12 cellular contexts compared by ENCODE assay signal in the genomic region with DNA sequence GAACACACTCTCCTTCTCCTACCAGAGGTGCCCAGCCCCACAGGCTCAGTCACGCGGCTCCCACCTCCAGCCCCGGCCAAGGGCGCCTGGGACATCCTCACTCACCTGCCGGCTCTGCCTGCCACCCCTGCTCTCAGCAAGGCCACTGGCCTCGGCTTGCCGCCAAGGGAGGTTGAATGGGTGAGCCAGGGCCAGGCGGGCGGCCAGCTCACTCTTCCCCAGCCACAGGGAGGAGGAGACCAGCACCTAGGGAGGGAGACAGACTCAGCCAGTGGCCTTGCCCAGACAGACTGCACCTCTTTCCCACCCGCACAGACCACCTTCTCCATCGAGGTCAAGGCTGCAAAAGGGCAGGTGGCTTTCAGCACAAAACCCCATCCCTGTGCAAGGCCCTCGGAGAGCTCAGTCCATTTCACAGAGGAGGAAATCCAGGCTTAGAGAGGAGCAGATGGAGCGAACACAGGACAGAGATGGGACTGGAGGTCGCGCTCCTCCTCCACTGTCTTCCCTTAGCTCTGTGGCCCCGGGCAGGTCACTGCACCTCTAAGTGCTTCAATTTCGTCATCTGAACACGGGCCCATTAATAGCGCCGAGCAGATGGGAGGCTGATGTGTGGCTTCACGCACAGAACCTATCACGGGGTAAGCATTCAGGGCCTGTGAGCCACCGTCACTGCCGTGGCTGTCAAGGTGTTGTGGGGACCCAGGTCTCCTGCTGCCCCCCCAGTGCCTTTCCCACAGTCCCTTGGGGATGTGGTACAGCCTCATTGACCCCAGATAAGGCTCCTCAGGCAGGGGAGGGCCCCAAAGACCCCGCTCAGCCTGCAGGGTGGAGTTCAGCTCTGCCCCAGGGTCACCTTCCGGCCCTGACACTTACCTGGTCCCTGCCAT. TPM values are rescaled to one million over a fixed set of nuclear protein-coding genes. Genes with fewer than 3 reads are reported as not detected.
DNase-seq lines count a peak whose midpoint lies in the region; ATAC-seq and TF ChIP-seq lines count a peak whose summit lies in the region.
"Had no signal": no experiment of that assay in that cellular context is flagged by ENCODE, and none has a peak within 500 bp of the region (broad histone marks: within the 10 kb centered on the region; RNA-seq: fewer than 3 reads in every experiment).

No MANE protein-coding gene starts in this region.

- WGBS in SK-N-SH (ENCODE audit: low lambda C conversion rate), result 73% methylated on average over 18 of the region's 26 CpGs

- H4K20me1 ChIP-seq in SK-N-SH (ENCODE audit: insufficient read depth), result no peaks in the 10 kb centered on the region

- no peak overlapping the region for H3K4me3 Mint-ChIP-seq in mesothelial cell of epicardium
- H3K4me3 Mint-ChIP-seq: dendritic cell treated with granulocyte-macrophage colony-stimulating factor and Interleukin-4, amounts not matched to agents 40 ng/mL and 50 ng/mL, for 4 days had no signal

- TF ChIP-seq CTCF in SK-N-SH (IDR thresholded peaks at IDR 0.05) (no peak), VCaP (conservative IDR thresholded peaks at IDR 0.05) (no peak), upper lobe of right lung (IDR thresholded peaks at IDR 0.05) (no peak), mesothelial cell of epicardium (IDR thresholded peaks at IDR 0.05; ENCODE audit: unreplicated experiment) (no peak)

- no peak for TF ChIP-seq EP300 in SK-N-SH (IDR thresholded peaks at IDR 0.05; ENCODE audit: borderline replicate concordance in 1 of 2, low read depth in 1 of 2, low read length in 1 of 2)

- no peaks in the 10 kb centered on the region for H3K36me3 Mint-ChIP-seq in mesothelial cell of epicardium

- intact Hi-C loops in upper lobe of right lung (cut with DNase I), result no loop called here

- H3K27me3 ChIP-seq in SK-N-SH (ENCODE audit: insufficient read depth) (no peaks in the 10 kb centered on the region), upper lobe of right lung (no peaks in the 10 kb centered on the region)
- H3K27me3 ChIP-seq: neutrophil, Peyer's patch had no signal

- H3K4me1 ChIP-seq in SK-N-SH (ENCODE audit: control insufficient read depth in 1 of 2, insufficient read depth in 2 of 2, low read depth in 1 of 2, low read length in 1 of 2), result peaks cover 0 to 20% of the 10 kb centered on the region in 2 experiments; a peak in 1 of 4 replicates
- H3K4me1 ChIP-seq in upper lobe of right lung, result no peaks in the 10 kb centered on the region
- H3K4me1 ChIP-seq: Peyer's patch had no signal

- peaks cover 4% of the 10 kb centered on the region for H3K4me1 Mint-ChIP-seq in mesothelial cell of epicardium

- DNase-seq in SK-N-SH (peak; percentile 28), kidney tubule cell (ENCODE audit: low spot score) (peak; percentile 77), upper lobe of right lung (peak; percentile 86), mesothelial cell of epicardium (ENCODE audit: low spot score in 2 of 2, unreplicated experiment in 2 of 2) (no peak)
- no peak for DNase-seq in stimulated activated CD4-positive, alpha-beta T cell treated with anti-CD3 and anti-CD28 coated beads, Interleukin-1b, Interleukin-23, amount 100 ng/mL, for 48 hours
- DNase-seq: Peyer's patch; stimulated activated CD4-positive, alpha-beta T cell treated with anti-CD3 and anti-CD28 coated beads, Interleukin-12 subunit alpha, Interleukin-12 subunit beta, amount 100 ng/mL, for 4 hours had no signal

- H3K9me3 ChIP-seq in SK-N-SH (no peaks in the 10 kb centered on the region), upper lobe of right lung (no peaks in the 10 kb centered on the region)
- H3K9me3 ChIP-seq: neutrophil, Peyer's patch had no signal

- CTCF ChIA-PET in SK-N-SH (lab: Yijun Ruan, JAX), result interaction anchor here (0.7 to 8.6 kb wide), 9 partner anchors 30 to 438 kb away, joined by 3 to 103 read pairs (median 4); partner anchors contain the start of gene LITAF

- H3K79me2 ChIP-seq in SK-N-SH (ENCODE audit: insufficient read depth), result no peaks in the 10 kb centered on the region

- H3K36me3 ChIP-seq in SK-N-SH (replicated peaks in 1 of 2; ENCODE audit: control insufficient read depth in 1 of 2, insufficient read depth in 2 of 2, low read length in 1 of 2) (no peaks in the 10 kb centered on the region), upper lobe of right lung (no peaks in the 10 kb centered on the region)
- H3K36me3 ChIP-seq: Peyer's patch had no signal

- no peaks in the 10 kb centered on the region for H3K9me3 Mint-ChIP-seq in mesothelial cell of epicardium
- H3K9me3 Mint-ChIP-seq: dendritic cell treated with granulocyte-macrophage colony-stimulating factor and Interleukin-4, amounts not matched to agents 40 ng/mL and 50 ng/mL, for 4 days had no signal

- no peak for TF ChIP-seq RAD21 in SK-N-SH (IDR thresholded peaks at IDR 0.05; ENCODE audit: low read length)

- no peak overlapping the region for H3K4me2 ChIP-seq in SK-N-SH

- H3K4me3 ChIP-seq in SK-N-SH (ENCODE audit: low read depth in 2 of 2, low read length in 1 of 2) (no peak overlapping the region), upper lobe of right lung (no peak overlapping the region)
- H3K4me3 ChIP-seq: Peyer's patch had no signal

- no peak overlapping the region for H3K27ac Mint-ChIP-seq in mesothelial cell of epicardium
- H3K27ac Mint-ChIP-seq: dendritic cell treated with granulocyte-macrophage colony-stimulating factor and Interleukin-4, amounts not matched to agents 40 ng/mL and 50 ng/mL, for 4 days had no signal

- H3K27ac ChIP-seq in SK-N-SH (ENCODE audit: low read depth in 2 of 2, low read length in 1 of 2), result no peak overlapping the region
- H3K27ac ChIP-seq in VCaP, result peak overlapping the region; percentile 13; the same call in 1 of the 2 replicates
- H3K27ac ChIP-seq in upper lobe of right lung, result no peak overlapping the region
- H3K27ac ChIP-seq: neutrophil, Peyer's patch had no signal

- POLR2A ChIA-PET in SK-N-SH (lab: Yijun Ruan, JAX), result interaction anchor here (0.5 kb wide), 1 partner anchor 356 kb away, joined by 4 read pairs; no protein-coding TSS in a partner anchor

- no peaks in the 10 kb centered on the region for H3K9me2 ChIP-seq in SK-N-SH

- no peaks in the 10 kb centered on the region for H3F3A ChIP-seq in SK-N-SH (replicated peaks; ENCODE audit: insufficient read depth)

- no peak overlapping the region for H3K9ac ChIP-seq in SK-N-SH

- ATAC-seq in SK-N-SH treated with all-trans-retinoic acid at 6 μM for 48 hours, result no peak
- ATAC-seq in upper lobe of right lung, result peak; percentile 43
- ATAC-seq in HG03442 (IDR thresholded peaks at IDR 0.05; ENCODE audit: unreplicated experiment), result no peak

- no peaks in the 10 kb centered on the region for H3K27me3 Mint-ChIP-seq in mesothelial cell of epicardium (ENCODE audit: low read depth)

- H2AFZ ChIP-seq in SK-N-SH (ENCODE audit: low read depth), result no peak overlapping the region

TF ChIP-seq in SK-N-SH, 30 proteins besides CTCF, POLR2A, EP300 and RAD21 (continues in another document):
- TF ChIP-seq NFIC (IDR thresholded peaks at IDR 0.05; ENCODE audit: borderline replicate concordance), result no peak
- no peak for TF ChIP-seq RFX5 (IDR thresholded peaks at IDR 0.05; ENCODE audit: low read length)
- TF ChIP-seq TCF12 (IDR thresholded peaks at IDR 0.05), result no peak
- TF ChIP-seq GATA2 (CRISPR knock-in tag; IDR thresholded peaks at IDR 0.05), result no peak
- TF ChIP-seq PBX3 (IDR thresholded peaks at IDR 0.05), result no peak
- TF ChIP-seq CHD2 (IDR thresholded peaks at IDR 0.05; ENCODE audit: low read length, partially characterized antibody), result no peak
- no peak for TF ChIP-seq TAF1 (IDR thresholded peaks at IDR 0.05; ENCODE audit: borderline replicate concordance, low read depth, low read length)
- no peak for TF ChIP-seq POLR2AphosphoS5 (IDR thresholded peaks at IDR 0.05; ENCODE audit: low read depth, low read length)
- no peak for TF ChIP-seq FOXM1 (IDR thresholded peaks at IDR 0.05; ENCODE audit: low read depth)

TF ChIP-seq in SK-N-SH treated with all-trans-retinoic acid at 6 μM for 48 hours, 23 proteins besides CTCF, POLR2A, EP300 and RAD21:
- TF ChIP-seq PATZ1 (CRISPR knock-in tag; IDR thresholded peaks at IDR 0.05; ENCODE audit: borderline replicate concordance) (no peak), ISL1 (CRISPR knock-in tag; IDR thresholded peaks at IDR 0.05) (no peak), SNAI2 (CRISPR knock-in tag; IDR thresholded peaks at IDR 0.05) (no peak), BACH2 (CRISPR knock-in tag; IDR thresholded peaks at IDR 0.05; ENCODE audit: borderline replicate concordance) (no peak), PPARA (CRISPR knock-in tag; IDR thresholded peaks at IDR 0.05; ENCODE audit: borderline replicate concordance) (no peak), TOX (CRISPR knock-in tag; IDR thresholded peaks at IDR 0.05; ENCODE audit: borderline replicate concordance) (no peak), ZNF8 (CRISPR knock-in tag; IDR thresholded peaks at IDR 0.05) (no peak), OSR1 (CRISPR knock-in tag; IDR thresholded peaks at IDR 0.05) (no peak)
- TF ChIP-seq, protein P1, sequence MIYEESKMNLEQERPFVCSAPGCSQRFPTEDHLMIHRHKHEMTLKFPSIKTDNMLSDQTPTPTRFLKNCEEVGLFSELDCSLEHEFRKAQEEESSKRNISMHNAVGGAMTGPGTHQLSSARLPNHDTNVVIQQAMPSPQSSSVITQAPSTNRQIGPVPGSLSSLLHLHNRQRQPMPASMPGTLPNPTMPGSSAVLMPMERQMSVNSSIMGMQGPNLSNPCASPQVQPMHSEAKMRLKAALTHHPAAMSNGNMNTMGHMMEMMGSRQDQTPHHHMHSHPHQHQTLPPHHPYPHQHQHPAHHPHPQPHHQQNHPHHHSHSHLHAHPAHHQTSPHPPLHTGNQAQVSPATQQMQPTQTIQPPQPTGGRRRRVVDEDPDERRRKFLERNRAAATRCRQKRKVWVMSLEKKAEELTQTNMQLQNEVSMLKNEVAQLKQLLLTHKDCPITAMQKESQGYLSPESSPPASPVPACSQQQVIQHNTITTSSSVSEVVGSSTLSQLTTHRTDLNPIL (CRISPR knock-in tag; IDR thresholded peaks at IDR 0.05; ENCODE audit: low read depth), result no peak

RNA-seq across cellular contexts. Expression of gene RMI2, which starts 56.1 kb away (rescaled TPM):
- polyA plus RNA-seq in SK-N-SH (2012; rRNA removed), result 5.6 and 8.5 TPM in 2 replicates
- polyA plus RNA-seq in SK-N-SH (2012; cell fraction: cytosol; rRNA removed), result 11.5 and 13.0 TPM in 2 replicates
- 4.5 and 5.8 TPM in 2 replicates for polyA plus RNA-seq in SK-N-SH (2012; cell fraction: nucleus; rRNA removed)
- total RNA-seq in upper lobe of right lung (1.2 TPM), mesothelial cell of epicardium (18.6 to 22.4 TPM (median 19.1 TPM) in 3 replicates)

Comparison
In these comparisons a context has a peak if more than half of its experiments do, and no peak if none do; other contexts are left out.
1. DNase-seq: peak in SK-N-SH (single experiment), kidney tubule cell (single experiment) and upper lobe of right lung (single experiment); none in mesothelial cell of epicardium (0 of 2) and stimulated activated CD4-positive, alpha-beta T cell treated with anti-CD3 and anti-CD28 coated beads, Interleukin-1b, Interleukin-23, amount 100 ng/mL, for 48 hours (single experiment).